37 cellular contexts compared by ENCODE assay signal in genomic region chr16:3248596-3248995, GRCh38. TPM values are rescaled to one million over a fixed set of nuclear protein-coding genes. Genes with fewer than 3 reads are reported as not detected.
"Had no signal": no experiment of that assay in that cellular context is flagged by ENCODE, and none has a peak within 500 bp of the region (broad histone marks: within the 10 kb centered on the region; RNA-seq: fewer than 3 reads in every experiment).

No MANE protein-coding gene starts in this region.

- H3K4me1 ChIP-seq: SJCRH30 had no signal

- DNase-seq: Kasumi-1, KBM-7, MG63, NCI-H1048, NCI-H1092 treated with DMSO at 0.1 percent for 48 hours, NCI-H1105 treated with DMSO at 0.1 percent for 48 hours, NCI-H1417, NCI-H1436, NCI-H146, NCI-H1694, NCI-H187, NCI-H1930, NCI-H2029 treated with DMSO at 0.1 percent for 48 hours, NCI-H2081 treated with DMSO at 0.1 percent for 48 hours, NCI-H2107, NCI-H2171, NCI-H226, NCI-H446 treated with DMSO at 0.1 percent for 48 hours, NCI-H510A, NCI-H524, NCI-H526, NCI-H69, NCI-H748 treated with DMSO at 0.1 percent for 48 hours, NCI-H82, PC-9, SHP77, SIG-M5, SJCRH30, SW 1271 had no signal

- H3K27ac ChIP-seq: PC-9, RWPE1, SJCRH30, SK-N-MC had no signal

- H3K27me3 ChIP-seq: MG63, SJCRH30 had no signal

- FAIRE-seq: RCC 7860 had no signal

- H3K9me3 ChIP-seq: MG63, SJCRH30 had no signal

- H3K4me3 ChIP-seq: MG63, PC-9, SJCRH30, SK-N-MC had no signal

- ATAC-seq: Panc1, Right ventricle myocardium inferior, SK-N-SH treated with all-trans-retinoic acid at 6 μM for 48 hours had no signal

- H3K36me3 ChIP-seq: MG63, SJCRH30 had no signal

RNA-seq across cellular contexts. Expression of gene MEFV, which starts 7.8 kb away (rescaled TPM):
- total RNA-seq: M059J, PC-9, SJCRH30, SK-MEL-5 had no signal
